In genomic region chr12:94689002-94689645, GRCh38 we compare ENCODE assay signal across 11 cellular contexts. TPM values are rescaled to one million over a fixed set of nuclear protein-coding genes. Genes with fewer than 3 reads are reported as not detected.
A peak's percentile ranks its signal among the peaks of the same experiment; 100 is the strongest.
DNase-seq lines count a peak whose midpoint lies in the region; ATAC-seq and TF ChIP-seq lines count a peak whose summit lies in the region.
"Had no signal": no experiment of that assay in that cellular context is flagged by ENCODE, and none has a peak within 500 bp of the region (broad histone marks: within the 10 kb centered on the region; RNA-seq: fewer than 3 reads in every experiment).

No MANE protein-coding gene starts in this region.

- peak; percentile 49 for DNase-seq in CD14-positive monocyte (ENCODE audit: low spot score)
- DNase-seq in brain microvascular endothelial cell, result peak; percentile 45
- DNase-seq in mucosa of descending colon, result no peak
- DNase-seq in effector CD4-positive, alpha-beta T cell, result no peak
- DNase-seq in putamen (ENCODE audit: low spot score), result no peak
- no peak for DNase-seq in NCI-H510A treated with DMSO at 0.1 percent for 48 hours (lab: John Stamatoyannopoulos, UW)
- DNase-seq: BE2C, NCI-H1436 treated with DMSO at 0.1 percent for 48 hours, SJCRH30 had no signal

- ATAC-seq in HG02588 (IDR thresholded peaks at IDR 0.05; ENCODE audit: unreplicated experiment), result peak; percentile 64
- peak; percentile 19 for ATAC-seq in mucosa of descending colon
- ATAC-seq in GM19328 (IDR thresholded peaks at IDR 0.05; ENCODE audit: unreplicated experiment), result no peak

- H3K9me3 Mint-ChIP-seq in CD14-positive monocyte, result peaks cover 0 to 3% (median 0%) of the 10 kb centered on the region in 7 donors

- no peak overlapping the region for H3K27ac Mint-ChIP-seq in CD14-positive monocyte

- intact Hi-C loops in CD14-positive monocyte (cut with micrococcal nuclease), result no loop called here
- intact Hi-C loops in mucosa of descending colon (cut with DNase I, micrococcal nuclease), result no loop called here

- H3K9me3 ChIP-seq in mucosa of descending colon, result no peaks in the 10 kb centered on the region
- H3K9me3 ChIP-seq: BE2C, SJCRH30 had no signal

- no peaks in the 10 kb centered on the region for H3K27me3 Mint-ChIP-seq in CD14-positive monocyte (ENCODE audit: low read depth in 3 of 3)

- TF ChIP-seq CTCF in CD14-positive monocyte (IDR thresholded peaks at IDR 0.05) (no peak), brain microvascular endothelial cell (IDR thresholded peaks at IDR 0.05; ENCODE audit: low read depth, low read length, missing control alignments) (no peak), mucosa of descending colon (IDR thresholded peaks at IDR 0.05) (no peak)

- no peak overlapping the region for H3K4me3 ChIP-seq in brain microvascular endothelial cell (ENCODE audit: low read depth, low read length)
- no peak overlapping the region for H3K4me3 ChIP-seq in mucosa of descending colon
- H3K4me3 ChIP-seq: SJCRH30 had no signal

- H3K27ac ChIP-seq in brain microvascular endothelial cell, result no peak overlapping the region
- H3K27ac ChIP-seq: SJCRH30 had no signal

- no peak overlapping the region for H3K4me3 Mint-ChIP-seq in CD14-positive monocyte

- no peaks in the 10 kb centered on the region for H3K4me1 ChIP-seq in mucosa of descending colon (ENCODE audit: low read depth)
- H3K4me1 ChIP-seq: BE2C, SJCRH30 had no signal

- no peaks in the 10 kb centered on the region for H3K36me3 Mint-ChIP-seq in CD14-positive monocyte

- in situ Hi-C loops in brain microvascular endothelial cell (cut with HindIII; ENCODE audit: low pct_ligation_motif_present, low sequenced_read_pairs), result no loop called here

- no peaks in the 10 kb centered on the region for H3K27me3 ChIP-seq in brain microvascular endothelial cell (replicated peaks)
- H3K27me3 ChIP-seq: SJCRH30 had no signal

- no peaks in the 10 kb centered on the region for H3K36me3 ChIP-seq in brain microvascular endothelial cell (replicated peaks)
- no peaks in the 10 kb centered on the region for H3K36me3 ChIP-seq in mucosa of descending colon (ENCODE audit: low read depth)
- H3K36me3 ChIP-seq: BE2C, SJCRH30 had no signal

- H3K4me1 Mint-ChIP-seq in CD14-positive monocyte, result peaks cover 2% of the 10 kb centered on the region

RNA-seq across cellular contexts. Expression of gene TMCC3, which starts 38.8 kb away (rescaled TPM):
- polyA plus RNA-seq in CD14-positive monocyte, result 10 to 100 TPM in 1 of 2 donors, 1 to 10 TPM in 1; 7.1 to 14.7 TPM
- 10 to 100 TPM; 40.8 to 97.2 (median 92.0) TPM for total RNA-seq in mucosa of descending colon

Comparison
In these comparisons a context has a peak if more than half of its experiments do, and no peak if none do; other contexts are left out.
1. DNase-seq: peak in CD14-positive monocyte (single experiment) and brain microvascular endothelial cell (single experiment); none in mucosa of descending colon (0 of 3), effector CD4-positive, alpha-beta T cell (single experiment), putamen (single experiment) and NCI-H510A treated with DMSO at 0.1 percent for 48 hours (single experiment).